13 cellular contexts compared by ENCODE assay signal in the genomic region with DNA sequence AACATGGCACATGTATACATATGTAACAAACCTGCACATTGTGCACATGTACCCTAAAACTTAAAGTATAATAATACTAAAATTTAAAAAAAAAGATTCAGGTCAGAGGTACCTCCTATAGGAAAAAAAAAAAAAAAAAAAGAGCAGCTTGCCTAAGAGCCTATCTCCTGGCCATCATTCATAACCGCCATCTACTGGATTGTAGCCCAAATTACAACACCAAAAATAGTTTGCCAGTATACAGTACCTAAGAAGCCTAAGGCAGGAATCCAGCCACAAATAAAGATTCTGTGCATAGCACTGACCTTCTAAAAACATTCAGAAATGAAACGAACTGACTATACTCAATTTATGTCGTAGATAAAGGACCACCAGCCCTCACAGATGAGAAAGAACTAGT.
DNase-seq lines count a peak whose midpoint lies in the region; ATAC-seq and TF ChIP-seq lines count a peak whose summit lies in the region.
"Had no signal": no experiment of that assay in that cellular context is flagged by ENCODE, and none has a peak within 500 bp of the region (broad histone marks: within the 10 kb centered on the region; RNA-seq: fewer than 3 reads in every experiment).

No MANE protein-coding gene starts in this region.

- H3K27me3 ChIP-seq in breast epithelium (no peaks in the 10 kb centered on the region), KMS-11 (ENCODE audit: insufficient read depth, low read depth) (no peaks in the 10 kb centered on the region)
- H3K27me3 ChIP-seq in naive thymus-derived CD4-positive, alpha-beta T cell (ENCODE audit: control insufficient read depth in 2 of 2, insufficient read depth in 2 of 2, low read length in 2 of 2), result no peaks in the 10 kb centered on the region

- no peak overlapping the region for H3K4me2 ChIP-seq in KMS-11

- peaks cover 27% of the 10 kb centered on the region for H3K9me3 Mint-ChIP-seq in MCF 10A (ENCODE audit: unreplicated experiment)
- peaks cover 11% of the 10 kb centered on the region for H3K9me3 Mint-ChIP-seq in activated CD4-positive, alpha-beta T cell treated with anti-CD3 and anti-CD28 coated beads, Interleukin-2, amount 10 ng/mL, durations not matched to agents 7 days and 5 days
- H3K9me3 Mint-ChIP-seq in naive thymus-derived CD4-positive, alpha-beta T cell, result peaks cover 0 to 23% (median 5%) of the 10 kb centered on the region in 11 donors

- no peaks in the 10 kb centered on the region for H3K27me3 Mint-ChIP-seq in MCF 10A (ENCODE audit: insufficient read depth, unreplicated experiment)
- H3K27me3 Mint-ChIP-seq in activated CD4-positive, alpha-beta T cell treated with anti-CD3 and anti-CD28 coated beads, Interleukin-2, amount 10 ng/mL, durations not matched to agents 7 days and 5 days, result no peaks in the 10 kb centered on the region
- no peaks in the 10 kb centered on the region for H3K27me3 Mint-ChIP-seq in naive thymus-derived CD4-positive, alpha-beta T cell
- H3K27me3 Mint-ChIP-seq: activated CD4-positive, alpha-beta memory T cell treated with anti-CD3 and anti-CD28 coated beads for 36 hours; CD4-positive, alpha-beta memory T cell; dendritic cell treated with granulocyte-macrophage colony-stimulating factor and Interleukin-4, amounts not matched to agents 40 ng/mL and 50 ng/mL, for 4 days had no signal

- H3K9me3 ChIP-seq in breast epithelium, result peaks cover 0 to 20% of the 10 kb centered on the region in 2 donors
- peaks cover 0 to 7% (median 0%) of the 10 kb centered on the region in 3 experiments for H3K9me3 ChIP-seq in naive thymus-derived CD4-positive, alpha-beta T cell (ENCODE audit: control insufficient read depth in 2 of 3, low read length in 3 of 3)

- H3K4me3 Mint-ChIP-seq in MCF 10A (ENCODE audit: unreplicated experiment), result no peak overlapping the region
- no peak overlapping the region for H3K4me3 Mint-ChIP-seq in activated CD4-positive, alpha-beta T cell treated with anti-CD3 and anti-CD28 coated beads, Interleukin-2, amount 10 ng/mL, durations not matched to agents 7 days and 5 days
- no peak overlapping the region for H3K4me3 Mint-ChIP-seq in naive thymus-derived CD4-positive, alpha-beta T cell
- H3K4me3 Mint-ChIP-seq: activated CD4-positive, alpha-beta memory T cell treated with anti-CD3 and anti-CD28 coated beads for 36 hours; CD4-positive, alpha-beta memory T cell; dendritic cell treated with granulocyte-macrophage colony-stimulating factor and Interleukin-4, amounts not matched to agents 40 ng/mL and 50 ng/mL, for 4 days had no signal

- no peaks in the 10 kb centered on the region for H3K36me3 Mint-ChIP-seq in MCF 10A (ENCODE audit: insufficient read depth, unreplicated experiment)
- no peaks in the 10 kb centered on the region for H3K36me3 Mint-ChIP-seq in activated CD4-positive, alpha-beta T cell treated with anti-CD3 and anti-CD28 coated beads, Interleukin-2, amount 10 ng/mL, durations not matched to agents 7 days and 5 days (ENCODE audit: low read depth)
- no peaks in the 10 kb centered on the region for H3K36me3 Mint-ChIP-seq in naive thymus-derived CD4-positive, alpha-beta T cell
- H3K36me3 Mint-ChIP-seq: activated CD4-positive, alpha-beta memory T cell treated with anti-CD3 and anti-CD28 coated beads for 36 hours; CD4-positive, alpha-beta memory T cell had no signal

- H3K9ac ChIP-seq in KMS-11, result no peak overlapping the region

- H3K27ac Mint-ChIP-seq in MCF 10A (ENCODE audit: low read depth, unreplicated experiment), result no peak overlapping the region
- no peak overlapping the region for H3K27ac Mint-ChIP-seq in activated CD4-positive, alpha-beta T cell treated with anti-CD3 and anti-CD28 coated beads, Interleukin-2, amount 10 ng/mL, durations not matched to agents 7 days and 5 days
- no peak overlapping the region for H3K27ac Mint-ChIP-seq in naive thymus-derived CD4-positive, alpha-beta T cell
- H3K27ac Mint-ChIP-seq: activated CD4-positive, alpha-beta memory T cell treated with anti-CD3 and anti-CD28 coated beads for 36 hours; CD4-positive, alpha-beta memory T cell; dendritic cell treated with granulocyte-macrophage colony-stimulating factor and Interleukin-4, amounts not matched to agents 40 ng/mL and 50 ng/mL, for 4 days had no signal

- no peaks in the 10 kb centered on the region for H3K4me1 Mint-ChIP-seq in MCF 10A (ENCODE audit: insufficient read depth, unreplicated experiment)
- H3K4me1 Mint-ChIP-seq in activated CD4-positive, alpha-beta T cell treated with anti-CD3 and anti-CD28 coated beads, Interleukin-2, amount 10 ng/mL, durations not matched to agents 7 days and 5 days, result no peaks in the 10 kb centered on the region
- no peaks in the 10 kb centered on the region for H3K4me1 Mint-ChIP-seq in naive thymus-derived CD4-positive, alpha-beta T cell
- H3K4me1 Mint-ChIP-seq: CD4-positive, alpha-beta memory T cell had no signal

- H3K27ac ChIP-seq in breast epithelium (no peak overlapping the region), KMS-11 (no peak overlapping the region)
- H3K27ac ChIP-seq in naive thymus-derived CD4-positive, alpha-beta T cell (ENCODE audit: low read depth, low read length), result no peak overlapping the region

- no TSS peak for BruUV-seq in MCF 10A (replicated peaks; lab: Mats Ljungman, UMichigan)

- no peaks in the 10 kb centered on the region for H4K20me1 ChIP-seq in KMS-11 (ENCODE audit: insufficient read depth)

- ATAC-seq in naive thymus-derived CD4-positive, alpha-beta T cell, result no peak

- H3K36me3 ChIP-seq in breast epithelium, result no peaks in the 10 kb centered on the region
- no peaks in the 10 kb centered on the region for H3K36me3 ChIP-seq in KMS-11 (ENCODE audit: insufficient read depth)
- H3K36me3 ChIP-seq in naive thymus-derived CD4-positive, alpha-beta T cell (ENCODE audit: control insufficient read depth in 2 of 3, insufficient read depth in 3 of 3, low read length in 3 of 3), result no peaks in the 10 kb centered on the region

- H2AFZ ChIP-seq in KMS-11 (ENCODE audit: low read depth), result no peak overlapping the region

- CTCF ChIA-PET in MCF 10A (lab: Yijun Ruan, JAX), result interaction anchor here (1.1 kb wide), 1 partner anchor 1273 kb away, joined by 3 read pairs; no protein-coding TSS in a partner anchor
- CTCF ChIA-PET in activated CD4-positive, alpha-beta T cell treated with anti-CD3 and anti-CD28 coated beads, Interleukin-2, amount 10 ng/mL, durations not matched to agents 7 days and 5 days (lab: Charles Lee), result no interaction called here
- CTCF ChIA-PET in naive thymus-derived CD4-positive, alpha-beta T cell (lab: Charles Lee), result no interaction called here

- H3K79me2 ChIP-seq in KMS-11 (ENCODE audit: insufficient read depth, low read depth), result no peaks in the 10 kb centered on the region

- TF ChIP-seq CTCF in MCF 10A (IDR thresholded peaks at IDR 0.05; ENCODE audit: unreplicated experiment) (no peak), breast epithelium (IDR thresholded peaks at IDR 0.05) (no peak), KMS-11 (conservative IDR thresholded peaks at IDR 0.05; ENCODE audit: low read depth, low read length) (0 out of 2 replicates have a peak, but pooled peaks have one; percentile 32)

- TF ChIP-seq POLR2A in breast epithelium (IDR thresholded peaks at IDR 0.05), result no peak

- POLR2A ChIA-PET in MCF 10A (lab: Yijun Ruan, JAX), result no interaction called here
- POLR2A ChIA-PET in activated CD4-positive, alpha-beta T cell treated with anti-CD3 and anti-CD28 coated beads, Interleukin-2, amount 10 ng/mL, durations not matched to agents 7 days and 5 days (lab: Charles Lee), result no interaction called here
- POLR2A ChIA-PET in naive thymus-derived CD4-positive, alpha-beta T cell (lab: Charles Lee), result no interaction called here

- DNase-seq in MCF 10A (ENCODE audit: unreplicated experiment) (peak; percentile 61), breast epithelium (ENCODE audit: low spot score in 2 of 2) (no peak), amniotic epithelial cell (ENCODE audit: low read depth) (peak; percentile 53), NCI-H187 treated with DMSO at 0.1 percent for 48 hours (lab: John Stamatoyannopoulos, UW) (no peak), retina (no peak)
- DNase-seq in activated CD4-positive, alpha-beta T cell treated with anti-CD3 and anti-CD28 coated beads, Interleukin-2, amount 10 ng/mL, durations not matched to agents 7 days and 5 days, result no peak
- no peak for DNase-seq in naive thymus-derived CD4-positive, alpha-beta T cell
- DNase-seq: activated CD4-positive, alpha-beta memory T cell treated with anti-CD3 and anti-CD28 coated beads for 36 hours; CD4-positive, alpha-beta memory T cell; midbrain; NCI-H1048 had no signal

- H3K4me3 ChIP-seq in breast epithelium, result no peak overlapping the region
- no peak overlapping the region for H3K4me3 ChIP-seq in KMS-11 (IDR thresholded peaks at IDR 0.05; ENCODE audit: insufficient read depth, low read depth, low read length)
- no peak overlapping the region for H3K4me3 ChIP-seq in naive thymus-derived CD4-positive, alpha-beta T cell (ENCODE audit: low read length)

- intact Hi-C loops in MCF 10A (cut with micrococcal nuclease) (no loop called here), breast epithelium (cut with DNase I; ENCODE audit: low total_unique reads) (no loop called here)
- intact Hi-C loops in naive thymus-derived CD4-positive, alpha-beta T cell (cut with micrococcal nuclease), result no loop called here

- H3K4me1 ChIP-seq in breast epithelium (no peaks in the 10 kb centered on the region), KMS-11 (ENCODE audit: low read depth, poor library complexity, severe bottlenecking) (no peaks in the 10 kb centered on the region)
- no peaks in the 10 kb centered on the region for H3K4me1 ChIP-seq in naive thymus-derived CD4-positive, alpha-beta T cell (ENCODE audit: control insufficient read depth in 2 of 2, insufficient read depth in 2 of 2, low read length in 2 of 2)

Comparison
In these comparisons a context has a peak if more than half of its experiments do, and no peak if none do; other contexts are left out.
1. DNase-seq: peak in MCF 10A (single experiment) and amniotic epithelial cell (single experiment); none in breast epithelium (0 of 2), activated CD4-positive, alpha-beta T cell treated with anti-CD3 and anti-CD28 coated beads, Interleukin-2, amount 10 ng/mL, durations not matched to agents 7 days and 5 days (single experiment), NCI-H187 treated with DMSO at 0.1 percent for 48 hours (single experiment), naive thymus-derived CD4-positive, alpha-beta T cell (0 of 9) and retina (single experiment).